ENCODE assay signal across 7 cellular contexts in genomic region chr17:44314869-44315661, GRCh38. TPM values are rescaled to one million over a fixed set of nuclear protein-coding genes. Genes with fewer than 3 reads are reported as not detected.
DNase-seq lines count a peak whose midpoint lies in the region; ATAC-seq and TF ChIP-seq lines count a peak whose summit lies in the region.

No MANE protein-coding gene starts in this region.

- H3K9me3 ChIP-seq in testis, result no peaks in the 10 kb centered on the region
- H3K9me3 ChIP-seq in SJCRH30 (replicated peaks), result no peaks in the 10 kb centered on the region

- WGBS in testis, 2 donors, result 5 to 10% methylated on average over 11 to 54 of the region's 81 CpGs

- TF ChIP-seq CTCF in GM10266 (IDR thresholded peaks at IDR 0.05; ENCODE audit: control insufficient read depth, insufficient read depth, low read depth, missing control alignments) (no peak), astrocyte of the cerebellum (IDR thresholded peaks at IDR 0.05; ENCODE audit: low read depth, low read length, missing control alignments) (no peak), testis (IDR thresholded peaks at IDR 0.05) (no peak)

- no peaks in the 10 kb centered on the region for H3K36me3 ChIP-seq in testis (ENCODE audit: low read depth, missing control alignments)
- peaks cover 4% of the 10 kb centered on the region; the same call in 1 of the 2 replicates for H3K36me3 ChIP-seq in SJCRH30

- H3K4me1 ChIP-seq in testis, result no peaks in the 10 kb centered on the region
- H3K4me1 ChIP-seq in SJCRH30, result no peaks in the 10 kb centered on the region

- TF ChIP-seq POLR2A in testis (IDR thresholded peaks at IDR 0.05), result no peak

- H3K4me3 ChIP-seq in astrocyte of the cerebellum (ENCODE audit: low read depth, low read length), result peak overlapping the region; percentile 19
- peak overlapping the region; percentile 12 to 40 for H3K4me3 ChIP-seq in testis
- no peak overlapping the region for H3K4me3 ChIP-seq in SJCRH30

- intact Hi-C loops in left colon (cut with DNase I, micrococcal nuclease) (no loop called here), testis (cut with DNase I; ENCODE audit: low total_unique reads) (no loop called here)

- DNase-seq in GM10266 (ENCODE audit: extremely low spot score), result peak; percentile 80
- peak; percentile 61 for DNase-seq in NCI-H226
- DNase-seq in astrocyte of the cerebellum (ENCODE audit: low read depth), result no peak
- DNase-seq in left colon, result peak in 1 of 2 donors; percentile 43
- peak; percentile 63 for DNase-seq in testis
- no peak for DNase-seq in SJCRH30

- no peak overlapping the region for H3K27ac ChIP-seq in testis
- no peak overlapping the region for H3K27ac ChIP-seq in SJCRH30

- ATAC-seq in left colon, result peak; percentile 20
- ATAC-seq in GM21723 (IDR thresholded peaks at IDR 0.05; ENCODE audit: unreplicated experiment), result no peak

- H3K27me3 ChIP-seq in testis (no peaks in the 10 kb centered on the region), SJCRH30 (no peaks in the 10 kb centered on the region)

- in situ Hi-C loops in astrocyte of the cerebellum (cut with HindIII; ENCODE audit: low sequenced_read_pairs), result loop anchor here (5.0 kb wide), 2 partner anchors 43 to 108 kb away; no protein-coding TSS in a partner anchor

RNA-seq across cellular contexts. Expression of gene RUNDC3A, which starts 6.7 kb away (rescaled TPM):
- total RNA-seq in left colon, result 1 to 10 TPM in 1 of 2 donors, under 1 TPM in 1; 0.46 to 1.5 TPM
- total RNA-seq in testis, result 10 to 100 TPM; 14.6 to 53.1 TPM
- polyA plus RNA-seq in testis (ENCODE audit: insufficient read depth, low read depth, low replicate concordance), result 17.5 TPM
- total RNA-seq in SJCRH30 (2014; rRNA removed; shearing (Covaris generic)), result 0.14 TPM in 1 of 2 replicates, not detected in the other

RNA-seq across cellular contexts. Expression of gene SLC25A39, which starts 9.6 kb away (rescaled TPM):
- total RNA-seq in left colon (100 to 1,000 TPM; 137 to 148 TPM), testis (100 to 1,000 TPM; 131 to 176 TPM)
- polyA plus RNA-seq in testis (ENCODE audit: insufficient read depth, low read depth, low replicate concordance), result 141 TPM
- total RNA-seq in SJCRH30 (2014; rRNA removed; shearing (Covaris generic)), result 86.9 and 87.2 TPM in 2 replicates

RNA-seq across cellular contexts. Expression of gene GRN, which starts 30.0 kb away (rescaled TPM):
- 100 to 1,000 TPM; 439 to 572 TPM for total RNA-seq in left colon
- 100 to 1,000 TPM; 263 to 489 TPM for total RNA-seq in testis
- polyA plus RNA-seq in testis (ENCODE audit: insufficient read depth, low read depth, low replicate concordance), result 161 TPM
- total RNA-seq in SJCRH30 (2014; rRNA removed; shearing (Covaris generic)), result 74.4 and 77.2 TPM in 2 replicates

RNA-seq across cellular contexts. Expression of gene SLC4A1, which starts 47.1 kb away (rescaled TPM):
- not detected for total RNA-seq in left colon
- under 1 TPM; 0.37 to 0.71 TPM for total RNA-seq in testis
- polyA plus RNA-seq in testis (ENCODE audit: insufficient read depth, low read depth, low replicate concordance), result 0.12 TPM
- 0.04 TPM in 1 of 2 replicates, not detected in the other for total RNA-seq in SJCRH30 (2014; rRNA removed; shearing (Covaris generic))

RNA-seq across cellular contexts. Expression of gene FAM171A2, which starts 48.6 kb away (rescaled TPM):
- total RNA-seq in left colon, result under 1 TPM; 0.24 to 0.67 TPM
- total RNA-seq in testis, result 1 to 10 TPM; 2.0 to 3.6 TPM
- 1.3 TPM for polyA plus RNA-seq in testis (ENCODE audit: insufficient read depth, low read depth, low replicate concordance)
- 11.8 and 13.7 TPM in 2 replicates for total RNA-seq in SJCRH30 (2014; rRNA removed; shearing (Covaris generic))

Comparison
In these comparisons a context has a peak if more than half of its experiments do, and no peak if none do; other contexts are left out.
1. DNase-seq: peak in GM10266 (single experiment), NCI-H226 (single experiment) and testis (single experiment); none in astrocyte of the cerebellum (single experiment) and SJCRH30 (0 of 2).
2. RNA of gene RUNDC3A, which starts 6.7 kb away (total RNA-seq): 14.6 to 53.1 TPM in testis; 0.46 to 1.5 TPM in left colon and 0.14 TPM in SJCRH30; every median in the first group is over 4 times any median in the second.